In genomic region chr14:73764881-73765280, GRCh38 we compare ENCODE assay signal across 8 cellular contexts. TPM values are rescaled to one million over a fixed set of nuclear protein-coding genes. Genes with fewer than 3 reads are reported as not detected.
DNase-seq lines count a peak whose midpoint lies in the region; ATAC-seq and TF ChIP-seq lines count a peak whose summit lies in the region.

No MANE protein-coding gene starts in this region.

- no peaks in the 10 kb centered on the region for H3K9me3 ChIP-seq in Caco-2

- no peak for ATAC-seq in GM19023 (IDR thresholded peaks at IDR 0.05; ENCODE audit: unreplicated experiment)
- ATAC-seq in HG03354 (IDR thresholded peaks at IDR 0.05; ENCODE audit: poor library complexity, severe bottlenecking, unreplicated experiment), result no peak

- peaks cover 71% of the 10 kb centered on the region for H3K4me1 Mint-ChIP-seq in activated naive CD4-positive, alpha-beta T cell treated with anti-CD3 and anti-CD28 coated beads, Interleukin-2, amount 50 U/mL, for 24 hours
- H3K4me1 Mint-ChIP-seq in activated naive CD4-positive, alpha-beta T cell treated with anti-CD3 and anti-CD28 coated beads for 36 hours (ENCODE audit: low read depth), result peaks cover 62% of the 10 kb centered on the region
- H3K4me1 Mint-ChIP-seq in brain, result peaks cover 73% of the 10 kb centered on the region
- H3K4me1 Mint-ChIP-seq in Caco-2 (ENCODE audit: low read depth, unreplicated experiment), result peaks cover 32% of the 10 kb centered on the region

- TF ChIP-seq CTCF in brain (conservative IDR thresholded peaks at IDR 0.05), result no peak
- no peak for TF ChIP-seq CTCF in Caco-2 (IDR thresholded peaks at IDR 0.05; ENCODE audit: insufficient read depth in 1 of 2, low read depth in 1 of 2, low read length in 1 of 2, severe bottlenecking in 1 of 2, unreplicated experiment in 1 of 2)

- H3K4me1 ChIP-seq in Caco-2, result peaks cover 37% of the 10 kb centered on the region

- H3K36me3 Mint-ChIP-seq in activated naive CD4-positive, alpha-beta T cell treated with anti-CD3 and anti-CD28 coated beads, Interleukin-2, amount 50 U/mL, for 24 hours, result no peaks in the 10 kb centered on the region
- H3K36me3 Mint-ChIP-seq in activated naive CD4-positive, alpha-beta T cell treated with anti-CD3 and anti-CD28 coated beads for 36 hours (ENCODE audit: low read depth), result peaks cover 2% of the 10 kb centered on the region
- H3K36me3 Mint-ChIP-seq in brain (no peaks in the 10 kb centered on the region), Caco-2 (ENCODE audit: insufficient read depth, unreplicated experiment) (peaks cover 11% of the 10 kb centered on the region)

- no peaks in the 10 kb centered on the region for H3K27me3 ChIP-seq in Caco-2 (replicated peaks; ENCODE audit: control insufficient read depth, insufficient read depth, low read length)

- CTCF ChIA-PET in activated naive CD4-positive, alpha-beta T cell treated with anti-CD3 and anti-CD28 coated beads for 36 hours (lab: Charles Lee), result interaction anchor here (0.7 to 1.2 kb wide), 2 partner anchors 9 to 10 kb away, joined by 4 read pairs; no protein-coding TSS in a partner anchor
- CTCF ChIA-PET in Caco-2 (lab: Charles Lee), result no interaction called here

- H3K27ac Mint-ChIP-seq in activated naive CD4-positive, alpha-beta T cell treated with anti-CD3 and anti-CD28 coated beads, Interleukin-2, amount 50 U/mL, for 24 hours, result peak overlapping the region; percentile 13
- no peak overlapping the region for H3K27ac Mint-ChIP-seq in activated naive CD4-positive, alpha-beta T cell treated with anti-CD3 and anti-CD28 coated beads for 36 hours
- H3K27ac Mint-ChIP-seq in brain (peak overlapping the region in 4 of 5 experiments; percentile 12 to 50 (median 30)), Caco-2 (ENCODE audit: unreplicated experiment) (no peak overlapping the region)

- H3K36me3 ChIP-seq in Caco-2 (ENCODE audit: control insufficient read depth, insufficient read depth, low read length), result no peaks in the 10 kb centered on the region

- no peaks in the 10 kb centered on the region for H3K27me3 Mint-ChIP-seq in activated naive CD4-positive, alpha-beta T cell treated with anti-CD3 and anti-CD28 coated beads, Interleukin-2, amount 50 U/mL, for 24 hours
- H3K27me3 Mint-ChIP-seq in activated naive CD4-positive, alpha-beta T cell treated with anti-CD3 and anti-CD28 coated beads for 36 hours (ENCODE audit: low read depth), result no peaks in the 10 kb centered on the region
- H3K27me3 Mint-ChIP-seq in brain (peaks cover 6% of the 10 kb centered on the region), Caco-2 (ENCODE audit: insufficient read depth, unreplicated experiment) (no peaks in the 10 kb centered on the region)

- POLR2A ChIA-PET in Caco-2 (lab: Charles Lee), result no interaction called here

- intact Hi-C loops in activated naive CD4-positive, alpha-beta T cell treated with anti-CD3 and anti-CD28 coated beads for 36 hours (cut with micrococcal nuclease), result loop anchor here (5.0 kb wide), 2 partner anchors 308 to 807 kb away; partner anchors contain the start of gene NUMB
- intact Hi-C loops in Caco-2 (cut with micrococcal nuclease; ENCODE audit: unreplicated experiment), result no loop called here

- no peaks in the 10 kb centered on the region for H3K9me3 Mint-ChIP-seq in activated naive CD4-positive, alpha-beta T cell treated with anti-CD3 and anti-CD28 coated beads, Interleukin-2, amount 50 U/mL, for 24 hours
- no peaks in the 10 kb centered on the region for H3K9me3 Mint-ChIP-seq in activated naive CD4-positive, alpha-beta T cell treated with anti-CD3 and anti-CD28 coated beads for 36 hours
- H3K9me3 Mint-ChIP-seq in brain (no peaks in the 10 kb centered on the region), Caco-2 (ENCODE audit: unreplicated experiment) (no peaks in the 10 kb centered on the region)

- no peak for DNase-seq in activated naive CD4-positive, alpha-beta T cell treated with anti-CD3 and anti-CD28 coated beads for 36 hours
- peak; percentile 92 for DNase-seq in medulla oblongata (ENCODE audit: extremely low spot score)
- DNase-seq in ureter (ENCODE audit: low spot score), result peak; percentile 73
- no peak for DNase-seq in Caco-2

- H3K4me3 ChIP-seq in Caco-2 (ENCODE audit: low read depth, low read length), result no peak overlapping the region

- no TSS peak for BruUV-seq in Caco-2 (replicated peaks; lab: Mats Ljungman, UMichigan)

- H3K4me3 Mint-ChIP-seq in activated naive CD4-positive, alpha-beta T cell treated with anti-CD3 and anti-CD28 coated beads, Interleukin-2, amount 50 U/mL, for 24 hours, result no peak overlapping the region
- H3K4me3 Mint-ChIP-seq in activated naive CD4-positive, alpha-beta T cell treated with anti-CD3 and anti-CD28 coated beads for 36 hours, result no peak overlapping the region
- H3K4me3 Mint-ChIP-seq in brain (peak overlapping the region in 2 of 5 experiments; percentile 1 to 36), Caco-2 (ENCODE audit: unreplicated experiment) (no peak overlapping the region)

RNA-seq across cellular contexts. Expression of gene PNMA1, which starts 50.7 kb away (rescaled TPM):
- 10 to 100 TPM; 18.5 to 19.2 TPM for total RNA-seq in activated naive CD4-positive, alpha-beta T cell treated with anti-CD3 and anti-CD28 coated beads for 36 hours
- 135 TPM for polyA plus RNA-seq in brain (ENCODE audit: insufficient read depth, low read depth, low replicate concordance)
- total RNA-seq in ureter (33.8 TPM), Caco-2 (2022) (33.2 and 38.8 TPM in 2 replicates)

Comparison
In these comparisons a context has a peak if more than half of its experiments do, and no peak if none do; other contexts are left out.
1. H3K27ac Mint-ChIP-seq: peak in activated naive CD4-positive, alpha-beta T cell treated with anti-CD3 and anti-CD28 coated beads, Interleukin-2, amount 50 U/mL, for 24 hours (single experiment) and brain (4 of 5); none in activated naive CD4-positive, alpha-beta T cell treated with anti-CD3 and anti-CD28 coated beads for 36 hours (single experiment) and Caco-2 (single experiment).
2. DNase-seq: peak in medulla oblongata (single experiment) and ureter (single experiment); none in activated naive CD4-positive, alpha-beta T cell treated with anti-CD3 and anti-CD28 coated beads for 36 hours (single experiment) and Caco-2 (0 of 2).